ENCODE assay signal across 8 cellular contexts in genomic region chr2:10835052-10835970, GRCh38. TPM values are rescaled to one million over a fixed set of nuclear protein-coding genes. Genes with fewer than 3 reads are reported as not detected.
DNase-seq lines count a peak whose midpoint lies in the region; ATAC-seq lines count a peak whose summit lies in the region.

No MANE protein-coding gene starts in this region.

- CTCF ChIA-PET in activated naive CD4-positive, alpha-beta T cell treated with anti-CD3 and anti-CD28 coated beads, Interleukin-2, amount 10 ng/mL, durations not matched to agents 7 days and 5 days (lab: Charles Lee) = interaction anchor here (0.7 to 8.8 kb wide), 12 partner anchors 9 to 749 kb away, joined by 3 to 137 read pairs (median 4); a partner anchor contains a TSS

- H3K9me3 ChIP-seq in CD4-positive, CD25-positive, alpha-beta regulatory T cell (ENCODE audit: control insufficient read depth in 2 of 2, low read length in 2 of 2) = peaks cover 0 to 4% of the 10 kb centered on the region in 2 experiments
- H3K9me3 ChIP-seq in right cardiac atrium (ENCODE audit: control insufficient read depth, low read length) = no peaks in the 10 kb centered on the region

- no peaks in the 10 kb centered on the region for H3K36me3 ChIP-seq in CD4-positive, CD25-positive, alpha-beta regulatory T cell (ENCODE audit: control insufficient read depth, insufficient read depth, low read length)

- intact Hi-C loops in right cardiac atrium (cut with DNase I) = loop anchor here in 3 of 4 donors (2.0 to 10.0 kb wide), 3 partner anchors 49 to 289 kb away; no protein-coding TSS in a partner anchor

- peak overlapping the region in 1 of 3 donors; percentile 48 for H3K27ac Mint-ChIP-seq in CD4-positive, CD25-positive, alpha-beta regulatory T cell
- no peak overlapping the region for H3K27ac Mint-ChIP-seq in activated naive CD4-positive, alpha-beta T cell treated with anti-CD3 and anti-CD28 coated beads, Interleukin-2, amount 10 ng/mL, durations not matched to agents 7 days and 5 days

- no peak overlapping the region for H3K4me3 ChIP-seq in CD4-positive, CD25-positive, alpha-beta regulatory T cell (ENCODE audit: low read depth, low read length)
- no peak overlapping the region for H3K4me3 ChIP-seq in right cardiac atrium (ENCODE audit: low read length)

- H3K27me3 ChIP-seq in CD4-positive, CD25-positive, alpha-beta regulatory T cell (ENCODE audit: control insufficient read depth, insufficient read depth, low read length) = no peaks in the 10 kb centered on the region
- H3K27me3 ChIP-seq in right cardiac atrium (ENCODE audit: control insufficient read depth, insufficient read depth) = no peaks in the 10 kb centered on the region

- H3K9me3 Mint-ChIP-seq in CD4-positive, CD25-positive, alpha-beta regulatory T cell = peaks cover 0 to 10% (median under 1%) of the 10 kb centered on the region in 7 donors
- H3K9me3 Mint-ChIP-seq in activated naive CD4-positive, alpha-beta T cell treated with anti-CD3 and anti-CD28 coated beads, Interleukin-2, amount 10 ng/mL, durations not matched to agents 7 days and 5 days = peaks cover 2% of the 10 kb centered on the region

- 44% methylated on average over 48 of the region's 48 CpGs for WGBS in right cardiac atrium

- peak; percentile 52 to 65 (median 64) for DNase-seq in CD4-positive, CD25-positive, alpha-beta regulatory T cell
- DNase-seq in HuH-7 (ENCODE audit: low spot score) (peak; percentile 87), SK-MEL-5 (ENCODE audit: low read depth, low spot score) (peak; percentile 67), right cardiac atrium (peak; percentile 61 to 89 (median 87)), NCI-H2227 (lab: John Stamatoyannopoulos, UW; ENCODE audit: unreplicated experiment) (no peak)
- peak; percentile 84 for DNase-seq in activated naive CD4-positive, alpha-beta T cell treated with anti-CD3 and anti-CD28 coated beads, Interleukin-2, amount 10 ng/mL, durations not matched to agents 7 days and 5 days
- peak; percentile 52 to 85 for DNase-seq in stimulated activated CD4-positive, alpha-beta T cell treated with anti-CD3 and anti-CD28 coated beads, Interleukin-12 subunit alpha, Interleukin-12 subunit beta, amount 100 ng/mL, for 24 hours (ENCODE audit: low read depth in 2 of 2)

- peak overlapping the region in 1 of 4 donors; percentile 16 for H3K4me3 Mint-ChIP-seq in CD4-positive, CD25-positive, alpha-beta regulatory T cell
- no peak overlapping the region for H3K4me3 Mint-ChIP-seq in activated naive CD4-positive, alpha-beta T cell treated with anti-CD3 and anti-CD28 coated beads, Interleukin-2, amount 10 ng/mL, durations not matched to agents 7 days and 5 days

- peaks cover 13% of the 10 kb centered on the region for H3K4me1 ChIP-seq in CD4-positive, CD25-positive, alpha-beta regulatory T cell (ENCODE audit: control insufficient read depth, insufficient read depth, low read length, poor library complexity, severe bottlenecking)
- H3K4me1 ChIP-seq in right cardiac atrium (ENCODE audit: control insufficient read depth, insufficient read depth, low read length) = no peaks in the 10 kb centered on the region

- peak; percentile 60 to 72 for ATAC-seq in CD4-positive, CD25-positive, alpha-beta regulatory T cell (ENCODE audit: low read depth in 2 of 2)
- ATAC-seq in GM19455 (IDR thresholded peaks at IDR 0.05; ENCODE audit: unreplicated experiment) (peak; percentile 66), right cardiac atrium (peak; percentile 77 to 79)

- H3K4me1 Mint-ChIP-seq in CD4-positive, CD25-positive, alpha-beta regulatory T cell = peaks cover 0 to 14% (median 6%) of the 10 kb centered on the region in 4 donors
- H3K4me1 Mint-ChIP-seq in activated naive CD4-positive, alpha-beta T cell treated with anti-CD3 and anti-CD28 coated beads, Interleukin-2, amount 10 ng/mL, durations not matched to agents 7 days and 5 days = peaks cover 4% of the 10 kb centered on the region

- H3K36me3 Mint-ChIP-seq in CD4-positive, CD25-positive, alpha-beta regulatory T cell = peaks cover 5% of the 10 kb centered on the region
- H3K36me3 Mint-ChIP-seq in activated naive CD4-positive, alpha-beta T cell treated with anti-CD3 and anti-CD28 coated beads, Interleukin-2, amount 10 ng/mL, durations not matched to agents 7 days and 5 days = no peaks in the 10 kb centered on the region

- in situ Hi-C loops in SK-MEL-5 (cut with HindIII; ENCODE audit: low pct_unique_long_range_greater_than_20kb, low sequenced_read_pairs) = no loop called here

- H3K27me3 Mint-ChIP-seq in CD4-positive, CD25-positive, alpha-beta regulatory T cell = peaks cover 10% of the 10 kb centered on the region
- H3K27me3 Mint-ChIP-seq in activated naive CD4-positive, alpha-beta T cell treated with anti-CD3 and anti-CD28 coated beads, Interleukin-2, amount 10 ng/mL, durations not matched to agents 7 days and 5 days = peaks cover 46% of the 10 kb centered on the region

- no peak overlapping the region for H3K27ac ChIP-seq in CD4-positive, CD25-positive, alpha-beta regulatory T cell (ENCODE audit: insufficient read depth, low read length, poor library complexity, severe bottlenecking)
- H3K27ac ChIP-seq in right cardiac atrium (ENCODE audit: low read length) = no peak overlapping the region

RNA-seq across cellular contexts. Expression of gene PDIA6, which starts 22.7 kb away (rescaled TPM):
- total RNA-seq in CD4-positive, CD25-positive, alpha-beta regulatory T cell = 48.0 TPM
- 100 to 1,000 TPM; 115 to 186 (median 136) TPM for polyA plus RNA-seq in CD4-positive, CD25-positive, alpha-beta regulatory T cell
- total RNA-seq in SK-MEL-5 (2014; rRNA removed; shearing (Covaris generic)) = 771 and 813 TPM in 2 replicates
- 624 and 644 TPM in 2 replicates for polyA plus RNA-seq in SK-MEL-5 (2015; cell fraction: cytosol; rRNA removed)
- 73.7 and 90.8 TPM in 2 replicates for polyA plus RNA-seq in SK-MEL-5 (2015; cell fraction: nucleus; rRNA removed)
- total RNA-seq in right cardiac atrium = 100 to 1,000 TPM in 3 of 4 donors, 10 to 100 TPM in 1; 86.7 to 148 (median 133) TPM
- 75.7 TPM for polyA plus RNA-seq in right cardiac atrium
